27 cellular contexts compared by ENCODE assay signal in genomic region chrX:135433531-135434257, GRCh38.
"Had no signal": no experiment of that assay in that cellular context is flagged by ENCODE, and none has a peak within 500 bp of the region (broad histone marks: within the 10 kb centered on the region; RNA-seq: fewer than 3 reads in every experiment).

No MANE protein-coding gene starts in this region.

- H3K27me3 ChIP-seq: neural progenitor cell, pancreas, right lobe of liver, stomach, thyroid gland, tibial nerve, upper lobe of left lung, uterus had no signal

- H3K9me3 Mint-ChIP-seq: stimulated activated naive CD8-positive, alpha-beta T cell treated with anti-CD3 and anti-CD28 coated beads, Interleukin-15, Interleukin-2, amounts not matched to agents 100 ng/mL and 50 ng/mL, for 24 hours had no signal

- DNase-seq: naive thymus-derived CD4-positive, alpha-beta T cell; natural killer cell; psoas muscle; right lobe of liver; spleen; stimulated activated CD4-positive, alpha-beta T cell treated with anti-CD3 and anti-CD28 coated beads, Interleukin-12 subunit alpha, Interleukin-12 subunit beta, amount 100 ng/mL, for 4 hours; stimulated activated CD4-positive, alpha-beta T cell treated with anti-CD3 and anti-CD28 coated beads, Interleukin-1b, Interleukin-23, amount 100 ng/mL, for 48 hours; stimulated activated CD4-positive, alpha-beta T cell treated with anti-CD3 and anti-CD28 coated beads, Interleukin-4, amount 100 ng/mL, for 1 hour; stimulated activated naive B cell treated with anti-CD40 and anti-IgM and Interleukin-4, amounts not matched to agents 10 μg/mL and 1 μg/mL and 100 μg/mL, for 72 hours; stimulated activated naive CD4-positive, alpha-beta T cell treated with Interleukin-2 at 50 U/mL for 16 hours; stomach; thyroid gland; trophoblast cell had no signal

- H3K4me3 Mint-ChIP-seq: naive thymus-derived CD4-positive, alpha-beta T cell; natural killer cell; nephron; neural progenitor cell; stimulated activated effector memory CD8-positive, alpha-beta T cell treated with anti-CD3 and anti-CD28 coated beads, Interleukin-12 subunit alpha, Interleukin-12 subunit beta, amount 100 ng/mL, for 72 hours; stimulated activated naive B cell treated with anti-CD40 and anti-IgM and Interleukin-4, amounts not matched to agents 10 μg/mL and 1 μg/mL and 100 μg/mL, for 72 hours; stimulated activated naive CD8-positive, alpha-beta T cell treated with anti-CD3 and anti-CD28 coated beads, Interleukin-15, Interleukin-2, amounts not matched to agents 100 ng/mL and 50 ng/mL, for 24 hours had no signal

- H3K4me1 Mint-ChIP-seq: natural killer cell; nephron; neural progenitor cell; stimulated activated naive B cell treated with anti-CD40 and anti-IgM and Interleukin-4, amounts not matched to agents 10 μg/mL and 1 μg/mL and 100 μg/mL, for 72 hours had no signal

- H3K4me2 ChIP-seq: neural progenitor cell, smooth muscle cell had no signal

- H2AFZ ChIP-seq: neural progenitor cell had no signal

- H3K27ac Mint-ChIP-seq: naive thymus-derived CD4-positive, alpha-beta T cell; natural killer cell; nephron; progenitor cell of endocrine pancreas; stimulated activated effector memory CD8-positive, alpha-beta T cell treated with anti-CD3 and anti-CD28 coated beads, Interleukin-12 subunit alpha, Interleukin-12 subunit beta, amount 100 ng/mL, for 72 hours; stimulated activated naive B cell treated with anti-CD40 and anti-IgM and Interleukin-4, amounts not matched to agents 10 μg/mL and 1 μg/mL and 100 μg/mL, for 72 hours; stimulated activated naive CD8-positive, alpha-beta T cell treated with anti-CD3 and anti-CD28 coated beads, Interleukin-15, Interleukin-2, amounts not matched to agents 100 ng/mL and 50 ng/mL, for 24 hours had no signal

- H3K27ac ChIP-seq: neural progenitor cell, neutrophil, pancreas, psoas muscle, right lobe of liver, skin epidermis, spleen, stomach, thoracic aorta, thyroid gland, tibial nerve, upper lobe of left lung, uterus had no signal

- H3K36me3 Mint-ChIP-seq: natural killer cell; neural progenitor cell; stimulated activated effector memory CD8-positive, alpha-beta T cell treated with anti-CD3 and anti-CD28 coated beads, Interleukin-12 subunit alpha, Interleukin-12 subunit beta, amount 100 ng/mL, for 72 hours; stimulated activated naive B cell treated with anti-CD40 and anti-IgM and Interleukin-4, amounts not matched to agents 10 μg/mL and 1 μg/mL and 100 μg/mL, for 72 hours had no signal

- ATAC-seq: naive thymus-derived CD4-positive, alpha-beta T cell; natural killer cell; pancreas; psoas muscle; right cardiac atrium; right lobe of liver; stimulated activated effector memory CD8-positive, alpha-beta T cell treated with anti-CD3 and anti-CD28 coated beads, Interleukin-12 subunit alpha, Interleukin-12 subunit beta, amount 100 ng/mL, for 72 hours; stimulated activated naive B cell treated with anti-CD40 and anti-IgM and Interleukin-4, amounts not matched to agents 10 μg/mL and 1 μg/mL and 100 μg/mL, for 72 hours had no signal

- H3K36me3 ChIP-seq: neural progenitor cell, neutrophil, pancreas, right lobe of liver, spleen, stomach, thoracic aorta, thyroid gland, tibial nerve, upper lobe of left lung, uterus had no signal

- FAIRE-seq: pancreas had no signal

- H3K4me1 ChIP-seq: neural progenitor cell, pancreas, psoas muscle, right lobe of liver, spleen, stomach, thyroid gland, tibial nerve, upper lobe of left lung, uterus had no signal

- H3K9me3 ChIP-seq: neutrophil, pancreas, psoas muscle, right lobe of liver, thoracic aorta, thyroid gland, tibial nerve, upper lobe of left lung, uterus had no signal

- H3K4me3 ChIP-seq: neural progenitor cell, pancreas, psoas muscle, right lobe of liver, skin epidermis, smooth muscle cell, spleen, stomach, thoracic aorta, thyroid gland, tibial nerve, upper lobe of left lung, uterus had no signal

- H3K9ac ChIP-seq: neural progenitor cell had no signal
